In the genomic region with DNA sequence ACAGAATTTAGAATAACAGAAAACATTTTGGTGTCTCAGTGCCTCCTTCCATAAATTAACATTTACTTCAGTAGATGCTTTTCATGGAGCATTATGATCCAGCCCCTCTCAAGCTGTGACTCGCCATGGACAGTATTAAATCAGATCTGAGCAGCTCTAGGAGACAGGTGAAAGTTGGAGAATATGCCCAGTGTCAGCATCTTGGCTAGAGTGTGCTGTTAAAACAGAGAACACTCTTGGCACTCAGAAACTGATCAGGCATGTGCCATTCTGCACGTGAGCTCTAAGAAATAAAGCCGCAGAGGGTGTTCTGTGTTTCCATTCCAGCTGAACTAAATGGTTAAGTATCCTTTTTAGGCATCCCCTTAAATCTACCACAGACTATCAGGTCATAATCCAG, we compare ENCODE assay signal across 14 cellular contexts.
DNase-seq lines count a peak whose midpoint lies in the region; ATAC-seq and TF ChIP-seq lines count a peak whose summit lies in the region.
"Had no signal": no experiment of that assay in that cellular context is flagged by ENCODE, and none has a peak within 500 bp of the region (broad histone marks: within the 10 kb centered on the region; RNA-seq: fewer than 3 reads in every experiment).

No MANE protein-coding gene starts in this region.

- H3K9me3 ChIP-seq in adrenal gland (replicated peaks in 1 of 3) (no peaks in the 10 kb centered on the region), right lobe of liver (no peaks in the 10 kb centered on the region)

- H3K4me3 ChIP-seq in adrenal gland (no peak overlapping the region), right lobe of liver (no peak overlapping the region)
- H3K4me3 ChIP-seq: lung had no signal

- no peaks in the 10 kb centered on the region for H3K9me3 Mint-ChIP-seq in HFFc6
- no peaks in the 10 kb centered on the region for H3K9me3 Mint-ChIP-seq in stimulated activated memory B cell treated with anti-CD40 and anti-IgM and Interleukin-4, amounts not matched to agents 10 μg/mL and 1 μg/mL and 100 μg/mL, for 72 hours
- H3K9me3 Mint-ChIP-seq in T-helper 2 cell treated with Interferon-gamma antibody and Interleukin-4, amounts not matched to agents 5 μg/mL and 100 μg/mL, for 36 hours, result no peaks in the 10 kb centered on the region
- no peaks in the 10 kb centered on the region for H3K9me3 Mint-ChIP-seq in activated naive CD8-positive, alpha-beta T cell treated with anti-CD3 and anti-CD28 coated beads for 36 hours

- H3K27me3 ChIP-seq in adrenal gland, result no peaks in the 10 kb centered on the region
- no peaks in the 10 kb centered on the region for H3K27me3 ChIP-seq in right lobe of liver

- intact Hi-C loops in adrenal gland (cut with DNase I), result no loop called here
- intact Hi-C loops in right lobe of liver (cut with DNase I), result no loop called here

- H3K4me1 Mint-ChIP-seq in HFFc6 (ENCODE audit: low read depth), result peaks cover 69% of the 10 kb centered on the region
- peaks cover 47% of the 10 kb centered on the region for H3K4me1 Mint-ChIP-seq in stimulated activated memory B cell treated with anti-CD40 and anti-IgM and Interleukin-4, amounts not matched to agents 10 μg/mL and 1 μg/mL and 100 μg/mL, for 72 hours
- peaks cover 13% of the 10 kb centered on the region for H3K4me1 Mint-ChIP-seq in T-helper 2 cell treated with Interferon-gamma antibody and Interleukin-4, amounts not matched to agents 5 μg/mL and 100 μg/mL, for 36 hours (ENCODE audit: low read depth)
- peaks cover 25% of the 10 kb centered on the region for H3K4me1 Mint-ChIP-seq in activated naive CD8-positive, alpha-beta T cell treated with anti-CD3 and anti-CD28 coated beads for 36 hours

- peak overlapping the region; percentile 46; the same call in 1 of the 2 replicates for H3K4me3 Mint-ChIP-seq in HFFc6
- H3K4me3 Mint-ChIP-seq in stimulated activated memory B cell treated with anti-CD40 and anti-IgM and Interleukin-4, amounts not matched to agents 10 μg/mL and 1 μg/mL and 100 μg/mL, for 72 hours, result no peak overlapping the region
- H3K4me3 Mint-ChIP-seq in T-helper 2 cell treated with Interferon-gamma antibody and Interleukin-4, amounts not matched to agents 5 μg/mL and 100 μg/mL, for 36 hours, result no peak overlapping the region
- H3K4me3 Mint-ChIP-seq in activated naive CD8-positive, alpha-beta T cell treated with anti-CD3 and anti-CD28 coated beads for 36 hours, result no peak overlapping the region

- TF ChIP-seq POLR2A in adrenal gland (IDR thresholded peaks at IDR 0.05) (no peak), right lobe of liver (IDR thresholded peaks at IDR 0.05) (no peak)

- H3K4me1 ChIP-seq in adrenal gland (replicated peaks in 1 of 2), result peaks cover 69 to 75% of the 10 kb centered on the region in 2 donors
- peaks cover 0 to 78% (median 35%) of the 10 kb centered on the region in 4 donors for H3K4me1 ChIP-seq in right lobe of liver

- 62 to 79% (median 70%) methylated on average over 3 of the region's 3 CpGs for WGBS in adrenal gland, 4 donors
- 53% methylated on average over 3 of the region's 3 CpGs for WGBS in right lobe of liver (ENCODE audit: insufficient coverage, low coverage, low lambda C conversion rate, missing lambda C conversion rate)

- H3K27ac ChIP-seq in adrenal gland, result peak overlapping the region in 4 of 5 donors; percentile 4 to 78 (median 52)
- peak overlapping the region in 2 of 3 donors; percentile 48 to 67 for H3K27ac ChIP-seq in right lobe of liver

- peak in 1 of 4 donors; percentile 3 for ATAC-seq in right lobe of liver
- no peak for ATAC-seq in stimulated activated memory B cell treated with anti-CD40 and anti-IgM and Interleukin-4, amounts not matched to agents 10 μg/mL and 1 μg/mL and 100 μg/mL, for 72 hours

- TF ChIP-seq CTCF in HFFc6 (IDR thresholded peaks at IDR 0.05), result no peak
- no peak for TF ChIP-seq CTCF in adrenal gland (IDR thresholded peaks at IDR 0.05)
- no peak for TF ChIP-seq CTCF in right lobe of liver (IDR thresholded peaks at IDR 0.05)

- DNase-seq in HFFc6 (no peak), adrenal gland (no peak), right lobe of liver (no peak), globus pallidus (ENCODE audit: low spot score) (no peak), D341Med (ENCODE audit: low spot score) (no peak)
- no peak for DNase-seq in T-helper 2 cell treated with Interferon-gamma antibody and Interleukin-4, amounts not matched to agents 5 μg/mL and 100 μg/mL, for 36 hours (ENCODE audit: low spot score)
- DNase-seq in activated naive CD8-positive, alpha-beta T cell treated with anti-CD3 and anti-CD28 coated beads for 36 hours, result no peak
- DNase-seq: activated CD4-positive, alpha-beta T cell treated with anti-CD3 and anti-CD28 coated beads for 48 hours; activated effector memory CD4-positive, alpha-beta T cell treated with anti-CD3 and anti-CD28 coated beads, Interleukin-2, amount 50 U/mL, for 16 hours; COR-L47; dermis blood vessel endothelial cell; NCI-H524 treated with DMSO at 0.1 percent for 48 hours had no signal

- H3K27me3 Mint-ChIP-seq in HFFc6 (ENCODE audit: insufficient read depth), result peaks cover 4% of the 10 kb centered on the region; the same call in 1 of the 2 replicates
- H3K27me3 Mint-ChIP-seq in stimulated activated memory B cell treated with anti-CD40 and anti-IgM and Interleukin-4, amounts not matched to agents 10 μg/mL and 1 μg/mL and 100 μg/mL, for 72 hours, result no peaks in the 10 kb centered on the region
- H3K27me3 Mint-ChIP-seq in T-helper 2 cell treated with Interferon-gamma antibody and Interleukin-4, amounts not matched to agents 5 μg/mL and 100 μg/mL, for 36 hours (ENCODE audit: low read depth), result no peaks in the 10 kb centered on the region
- H3K27me3 Mint-ChIP-seq in activated naive CD8-positive, alpha-beta T cell treated with anti-CD3 and anti-CD28 coated beads for 36 hours, result no peaks in the 10 kb centered on the region

- peak overlapping the region; percentile 73 for H3K27ac Mint-ChIP-seq in HFFc6
- H3K27ac Mint-ChIP-seq in stimulated activated memory B cell treated with anti-CD40 and anti-IgM and Interleukin-4, amounts not matched to agents 10 μg/mL and 1 μg/mL and 100 μg/mL, for 72 hours, result peak overlapping the region; percentile 69
- H3K27ac Mint-ChIP-seq in T-helper 2 cell treated with Interferon-gamma antibody and Interleukin-4, amounts not matched to agents 5 μg/mL and 100 μg/mL, for 36 hours, result no peak overlapping the region
- H3K27ac Mint-ChIP-seq in activated naive CD8-positive, alpha-beta T cell treated with anti-CD3 and anti-CD28 coated beads for 36 hours, result no peak overlapping the region

- H3K36me3 ChIP-seq in adrenal gland (replicated peaks in 1 of 2), result no peaks in the 10 kb centered on the region
- H3K36me3 ChIP-seq in right lobe of liver, result no peaks in the 10 kb centered on the region

- peaks cover 2% of the 10 kb centered on the region; the same call in 1 of the 2 replicates for H3K36me3 Mint-ChIP-seq in HFFc6 (ENCODE audit: low read depth)
- no peaks in the 10 kb centered on the region for H3K36me3 Mint-ChIP-seq in stimulated activated memory B cell treated with anti-CD40 and anti-IgM and Interleukin-4, amounts not matched to agents 10 μg/mL and 1 μg/mL and 100 μg/mL, for 72 hours
- no peaks in the 10 kb centered on the region for H3K36me3 Mint-ChIP-seq in T-helper 2 cell treated with Interferon-gamma antibody and Interleukin-4, amounts not matched to agents 5 μg/mL and 100 μg/mL, for 36 hours (ENCODE audit: low read depth)
- H3K36me3 Mint-ChIP-seq in activated naive CD8-positive, alpha-beta T cell treated with anti-CD3 and anti-CD28 coated beads for 36 hours, result peaks cover 3% of the 10 kb centered on the region

Comparison
In these comparisons a context has a peak if more than half of its experiments do, and no peak if none do; other contexts are left out.
1. H3K27ac Mint-ChIP-seq: peak in HFFc6 (single experiment) and stimulated activated memory B cell treated with anti-CD40 and anti-IgM and Interleukin-4, amounts not matched to agents 10 μg/mL and 1 μg/mL and 100 μg/mL, for 72 hours (single experiment); none in T-helper 2 cell treated with Interferon-gamma antibody and Interleukin-4, amounts not matched to agents 5 μg/mL and 100 μg/mL, for 36 hours (single experiment) and activated naive CD8-positive, alpha-beta T cell treated with anti-CD3 and anti-CD28 coated beads for 36 hours (single experiment).